ENCODE assay signal across 9 cellular contexts in the genomic region with DNA sequence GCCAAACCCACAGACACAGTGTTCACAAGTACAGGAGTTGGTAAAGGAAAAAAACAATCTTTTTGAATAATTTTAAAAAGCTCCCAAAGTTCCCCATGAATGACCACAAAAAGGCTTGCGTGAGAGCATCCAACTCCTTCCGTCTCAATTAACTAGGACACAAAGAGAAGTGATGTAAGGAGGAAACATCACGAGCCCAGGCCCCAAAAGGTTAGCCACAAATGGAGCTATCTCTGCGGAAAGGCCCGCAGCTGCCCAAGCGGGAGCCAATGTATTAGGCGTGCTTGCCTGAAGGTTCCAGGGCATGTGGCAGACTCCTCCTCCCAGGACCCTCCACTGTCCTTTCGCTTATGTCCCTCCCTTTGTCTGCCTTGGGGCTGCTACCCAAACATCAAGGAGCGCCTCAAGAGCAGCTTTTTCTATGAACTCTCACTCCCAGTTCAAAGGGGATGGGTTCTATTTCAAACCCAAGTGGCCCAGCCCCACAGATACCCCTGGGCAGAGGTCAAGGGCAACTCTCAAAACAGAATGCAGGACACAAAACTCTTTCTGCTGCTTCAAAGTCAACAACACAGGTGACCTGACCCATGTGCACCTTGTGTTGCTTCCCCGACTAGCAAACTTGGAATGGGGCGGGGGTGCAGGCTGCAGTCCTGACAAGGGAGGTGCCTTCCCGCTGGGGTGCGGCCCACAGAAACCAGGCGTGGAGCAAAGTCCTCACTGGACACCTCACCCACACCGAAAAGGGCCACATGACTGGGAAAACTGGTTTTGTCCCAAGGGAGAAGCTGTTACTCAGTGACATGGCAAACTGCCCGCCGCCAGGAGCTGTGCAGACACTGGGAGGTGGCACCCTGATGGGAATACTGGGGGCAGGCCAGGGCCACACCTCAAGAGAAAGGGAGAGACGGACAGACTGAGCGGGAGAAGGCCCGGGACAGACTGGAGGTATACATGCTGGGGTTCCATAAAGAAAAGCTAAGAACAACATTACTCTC. TPM values are rescaled to one million over a fixed set of nuclear protein-coding genes. Genes with fewer than 3 reads are reported as not detected.
DNase-seq lines count a peak whose midpoint lies in the region; ATAC-seq and TF ChIP-seq lines count a peak whose summit lies in the region.
"Had no signal": no experiment of that assay in that cellular context is flagged by ENCODE, and none has a peak within 500 bp of the region (broad histone marks: within the 10 kb centered on the region; RNA-seq: fewer than 3 reads in every experiment).

No MANE protein-coding gene starts in this region.

- peaks cover 42% of the 10 kb centered on the region for H3K79me1 ChIP-seq in mesenchymal stem cell (replicated peaks; ENCODE audit: low read length, poor library complexity, severe bottlenecking)

- H3K4me3 ChIP-seq in mesenchymal stem cell (ENCODE audit: insufficient read depth in 1 of 2, low read depth in 1 of 2, low read length in 2 of 2) = no peak overlapping the region
- H3K4me3 ChIP-seq in brain microvascular endothelial cell (ENCODE audit: low read depth, low read length) = no peak overlapping the region

- H3K4me1 ChIP-seq in mesenchymal stem cell (ENCODE audit: control insufficient read depth, insufficient read depth, low read depth, low read length) = peaks cover 28% of the 10 kb centered on the region

- H3K4me2 ChIP-seq in mesenchymal stem cell (ENCODE audit: low read length, poor library complexity, severe bottlenecking) = no peak overlapping the region

- H2BK120ac ChIP-seq in mesenchymal stem cell (ENCODE audit: low read depth, low read length) = no peak overlapping the region

- peaks cover 37% of the 10 kb centered on the region for H3K36me3 Mint-ChIP-seq in stimulated activated naive CD8-positive, alpha-beta T cell treated with anti-CD3 and anti-CD28 coated beads, Interleukin-15, Interleukin-2, amounts not matched to agents 100 ng/mL and 50 ng/mL, for 24 hours (ENCODE audit: low read depth)
- peaks cover 48% of the 10 kb centered on the region for H3K36me3 Mint-ChIP-seq in MCF 10A (ENCODE audit: insufficient read depth, unreplicated experiment)

- intact Hi-C loops in MCF 10A (cut with micrococcal nuclease) = no loop called here

- 96% methylated on average over 18 of the region's 20 CpGs for WGBS in mesenchymal stem cell

- H3K9me3 ChIP-seq in mesenchymal stem cell (ENCODE audit: control insufficient read depth, low read length) = no peaks in the 10 kb centered on the region

- peak overlapping the region in 1 of 2 experiments; percentile 43 for H3K18ac ChIP-seq in mesenchymal stem cell (ENCODE audit: low read depth in 1 of 2, low read length in 2 of 2)

- H2BK12ac ChIP-seq in mesenchymal stem cell (ENCODE audit: low read length in 2 of 2) = peak overlapping the region in 1 of 2 experiments; percentile 34

- peaks cover 57% of the 10 kb centered on the region for H3K4me1 Mint-ChIP-seq in stimulated activated naive CD8-positive, alpha-beta T cell treated with anti-CD3 and anti-CD28 coated beads, Interleukin-15, Interleukin-2, amounts not matched to agents 100 ng/mL and 50 ng/mL, for 24 hours (ENCODE audit: low read depth)
- peaks cover 21% of the 10 kb centered on the region for H3K4me1 Mint-ChIP-seq in MCF 10A (ENCODE audit: insufficient read depth, unreplicated experiment)

- H3K27me3 ChIP-seq in mesenchymal stem cell (ENCODE audit: control insufficient read depth in 1 of 2, insufficient read depth in 1 of 2, low read length in 2 of 2) = no peaks in the 10 kb centered on the region
- H3K27me3 ChIP-seq in brain microvascular endothelial cell (replicated peaks) = no peaks in the 10 kb centered on the region

- TF ChIP-seq POLR2A in erythroblast (IDR thresholded peaks at IDR 0.05; ENCODE audit: low read length) = no peak

- H2BK5ac ChIP-seq in mesenchymal stem cell (ENCODE audit: low read depth, low read length, poor library complexity, severe bottlenecking) = no peak overlapping the region

- no peak overlapping the region for H4K8ac ChIP-seq in mesenchymal stem cell (ENCODE audit: low read length)

- H4K91ac ChIP-seq in mesenchymal stem cell (ENCODE audit: low read length) = no peak overlapping the region

- in situ Hi-C loops in brain microvascular endothelial cell (cut with HindIII; ENCODE audit: low pct_ligation_motif_present, low sequenced_read_pairs) = no loop called here

- peak overlapping the region; percentile 58 for H3K9ac ChIP-seq in mesenchymal stem cell (ENCODE audit: low read length)

- H2AK5ac ChIP-seq in mesenchymal stem cell (ENCODE audit: low read length, severe bottlenecking) = no peak overlapping the region

- H3K9me3 Mint-ChIP-seq in stimulated activated naive CD8-positive, alpha-beta T cell treated with anti-CD3 and anti-CD28 coated beads, Interleukin-15, Interleukin-2, amounts not matched to agents 100 ng/mL and 50 ng/mL, for 24 hours = no peaks in the 10 kb centered on the region
- H3K9me3 Mint-ChIP-seq in MCF 10A (ENCODE audit: unreplicated experiment) = no peaks in the 10 kb centered on the region

- H3K27me3 Mint-ChIP-seq in stimulated activated naive CD8-positive, alpha-beta T cell treated with anti-CD3 and anti-CD28 coated beads, Interleukin-15, Interleukin-2, amounts not matched to agents 100 ng/mL and 50 ng/mL, for 24 hours = no peaks in the 10 kb centered on the region
- no peaks in the 10 kb centered on the region for H3K27me3 Mint-ChIP-seq in MCF 10A (ENCODE audit: insufficient read depth, unreplicated experiment)

- H3K4ac ChIP-seq in mesenchymal stem cell (ENCODE audit: low read depth in 1 of 2, low read length in 2 of 2) = no peak overlapping the region

- no TSS peak for BruUV-seq in MCF 10A (replicated peaks; lab: Mats Ljungman, UMichigan)

- POLR2A ChIA-PET in MCF 10A (lab: Yijun Ruan, JAX) = interaction anchor here (0.5 to 5.3 kb wide), 10 partner anchors 9 to 166 kb away, joined by 3 to 49 read pairs (median 4); a partner anchor contains a TSS

- no peak for DNase-seq in stimulated activated naive CD8-positive, alpha-beta T cell treated with anti-CD3 and anti-CD28 coated beads, Interleukin-15, Interleukin-2, amounts not matched to agents 100 U/mL and 50 U/mL, for 24 hours
- DNase-seq in MCF 10A (ENCODE audit: unreplicated experiment) (peak; percentile 41), mesenchymal stem cell (no peak), NCI-H2029 (lab: John Stamatoyannopoulos, UW) (no peak), erythroblast (lab: John Stamatoyannopoulos, UW) (no peak), brain microvascular endothelial cell (no peak)
- DNase-seq: OCI-M1 had no signal

- no peak overlapping the region for H2BK15ac ChIP-seq in mesenchymal stem cell (ENCODE audit: low read depth, poor library complexity, severe bottlenecking)

- no peak overlapping the region for H2AFZ ChIP-seq in mesenchymal stem cell (ENCODE audit: low read depth, low read length)

- peak overlapping the region; percentile 85 for H3K27ac Mint-ChIP-seq in stimulated activated naive CD8-positive, alpha-beta T cell treated with anti-CD3 and anti-CD28 coated beads, Interleukin-15, Interleukin-2, amounts not matched to agents 100 ng/mL and 50 ng/mL, for 24 hours
- peak overlapping the region; percentile 92 for H3K27ac Mint-ChIP-seq in MCF 10A (ENCODE audit: low read depth, unreplicated experiment)

- peak overlapping the region in 1 of 2 experiments; percentile 70 for H3K14ac ChIP-seq in mesenchymal stem cell (ENCODE audit: low read length in 2 of 2)

- TF ChIP-seq CTCF in MCF 10A (IDR thresholded peaks at IDR 0.05; ENCODE audit: unreplicated experiment) (no peak), brain microvascular endothelial cell (IDR thresholded peaks at IDR 0.05; ENCODE audit: low read depth, low read length, missing control alignments) (no peak)

- peak overlapping the region; percentile 47 for H3K4me3 Mint-ChIP-seq in stimulated activated naive CD8-positive, alpha-beta T cell treated with anti-CD3 and anti-CD28 coated beads, Interleukin-15, Interleukin-2, amounts not matched to agents 100 ng/mL and 50 ng/mL, for 24 hours
- H3K4me3 Mint-ChIP-seq in MCF 10A (ENCODE audit: unreplicated experiment) = peak overlapping the region; percentile 36

- H3K27ac ChIP-seq in mesenchymal stem cell (ENCODE audit: low read length, poor library complexity, severe bottlenecking) (no peak overlapping the region), brain microvascular endothelial cell (no peak overlapping the region)

- H3K23ac ChIP-seq in mesenchymal stem cell (ENCODE audit: low read length in 2 of 2) = no peak overlapping the region

- peaks cover 26 to 49% of the 10 kb centered on the region in 2 experiments for H3K36me3 ChIP-seq in mesenchymal stem cell (ENCODE audit: control insufficient read depth in 1 of 2, insufficient read depth in 2 of 2, low read depth in 1 of 2, low read length in 2 of 2)
- peaks cover 20% of the 10 kb centered on the region for H3K36me3 ChIP-seq in brain microvascular endothelial cell (replicated peaks)

- CTCF ChIA-PET in MCF 10A (lab: Yijun Ruan, JAX) = interaction anchor here (0.5 to 1.6 kb wide), 8 partner anchors 8 to 151 kb away, joined by 3 to 4 read pairs (median 3); no protein-coding TSS in a partner anchor

- ATAC-seq in stimulated activated naive CD8-positive, alpha-beta T cell treated with anti-CD3 and anti-CD28 coated beads, Interleukin-15, Interleukin-2, amounts not matched to agents 100 U/mL and 50 U/mL, for 24 hours = no peak
- ATAC-seq in GM18873 (IDR thresholded peaks at IDR 0.05; ENCODE audit: low FRiP score, unreplicated experiment) = no peak

RNA-seq across cellular contexts. Expression of a gene that starts 17.6 kb away (rescaled TPM):
- 41.4 and 41.8 TPM in 2 replicates for total RNA-seq in MCF 10A (2022)
- 12.6 TPM for polyA plus RNA-seq in mesenchymal stem cell (2013, experiment 1 of 2)
- polyA plus RNA-seq in mesenchymal stem cell (2013, experiment 2 of 2) = 12.7 TPM

RNA-seq across cellular contexts. Expression of a gene that starts 34.6 kb away (rescaled TPM):
- total RNA-seq in MCF 10A (2022) = 76.1 and 81.7 TPM in 2 replicates
- polyA plus RNA-seq in mesenchymal stem cell (2013, experiment 1 of 2) = 133 TPM
- polyA plus RNA-seq in mesenchymal stem cell (2013, experiment 2 of 2) = 135 TPM

RNA-seq across cellular contexts. Expression of a gene that starts 47.6 kb away (rescaled TPM):
- 15.3 and 22.0 TPM in 2 replicates for total RNA-seq in MCF 10A (2022)
- polyA plus RNA-seq in mesenchymal stem cell (2013, experiment 1 of 2) = 28.2 TPM
- 28.5 TPM for polyA plus RNA-seq in mesenchymal stem cell (2013, experiment 2 of 2)
